Comparison of ENCODE assay signal across 16 cellular contexts in the genomic region with DNA sequence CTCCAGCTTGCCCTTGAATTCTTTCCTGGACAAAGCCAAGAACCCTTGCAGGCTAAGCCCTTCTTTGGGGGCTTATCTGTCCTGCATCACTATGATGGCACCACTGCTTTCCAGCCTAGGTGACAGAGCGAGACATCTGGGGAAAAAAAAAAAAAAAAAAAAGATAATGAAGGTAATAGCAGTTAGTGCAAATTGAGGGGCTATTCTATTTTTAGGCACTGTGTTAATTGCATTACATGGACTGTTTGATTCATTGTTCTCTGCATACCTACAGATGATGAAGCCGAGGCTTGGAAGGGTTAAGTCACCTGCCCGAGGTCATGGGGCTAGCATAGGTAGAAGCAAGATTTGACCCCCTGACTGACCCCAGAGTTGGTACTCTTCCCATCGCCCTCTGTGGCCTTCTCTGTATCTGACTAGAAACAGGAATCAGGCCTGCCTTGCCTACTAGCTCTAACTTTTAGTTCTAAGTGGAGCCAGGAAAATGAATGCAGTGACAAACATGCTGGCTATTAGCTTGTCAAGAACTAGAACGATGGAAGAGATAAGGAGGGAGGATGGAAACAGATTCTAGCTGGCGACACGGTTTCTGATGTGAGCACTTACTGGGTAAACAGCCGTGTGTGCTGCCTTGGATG.
"Had no signal": no experiment of that assay in that cellular context is flagged by ENCODE, and none has a peak within 500 bp of the region (broad histone marks: within the 10 kb centered on the region; RNA-seq: fewer than 3 reads in every experiment).

No MANE protein-coding gene starts in this region.

- H3K27me3 ChIP-seq: dorsolateral prefrontal cortex had no signal

- H3K27ac ChIP-seq: psoas muscle had no signal

- H3K9me3 ChIP-seq: psoas muscle had no signal

- DNase-seq: activated CD4-positive, alpha-beta T cell treated with anti-CD3 and anti-CD28 coated beads, Interleukin-2, amount 10 ng/mL, durations not matched to agents 7 days and 5 days; activated CD8-positive, alpha-beta memory T cell treated with anti-CD3 and anti-CD28 coated beads, Interleukin-2, amount 50 U/mL, for 4 hours; activated naive CD4-positive, alpha-beta T cell treated with anti-CD3 and anti-CD28 coated beads for 36 hours; activated T-cell treated with anti-CD3 and anti-CD28 coated beads, Interleukin-2, amount 50 U/mL, for 4 hours; central memory CD4-positive, alpha-beta T cell; dorsolateral prefrontal cortex; foreskin melanocyte; glutamatergic neuron; hypothalamus; psoas muscle; right cardiac atrium; stimulated activated CD4-positive, alpha-beta T cell treated with anti-CD3 and anti-CD28 coated beads, Interleukin-15, amount 100 ng/mL, for 24 hours; stimulated activated CD4-positive, alpha-beta T cell treated with anti-CD3 and anti-CD28 coated beads, Interleukin-2, amount 100 ng/mL, for 48 hours; stimulated activated naive CD8-positive, alpha-beta T cell treated with anti-CD3 and anti-CD28 coated beads, Interleukin-15, amount 100 ng/mL, for 72 hours had no signal

- ATAC-seq: activated CD4-positive, CD25-positive, alpha-beta regulatory T cell treated with anti-CD3 and anti-CD28 coated beads, Interleukin-2, amount 50 U/mL, for 24 hours; activated T-cell treated with anti-CD3 and anti-CD28 coated beads, Interleukin-2, amount 50 U/mL, for 4 hours; psoas muscle; stimulated activated naive CD8-positive, alpha-beta T cell treated with anti-CD3 and anti-CD28 coated beads, Interleukin-15, amount 100 ng/mL, for 72 hours had no signal

- H3K4me3 ChIP-seq: dorsolateral prefrontal cortex, psoas muscle, skin epidermis had no signal

- H3K4me1 ChIP-seq: psoas muscle had no signal
